9 cellular contexts compared by ENCODE assay signal in the genomic region with DNA sequence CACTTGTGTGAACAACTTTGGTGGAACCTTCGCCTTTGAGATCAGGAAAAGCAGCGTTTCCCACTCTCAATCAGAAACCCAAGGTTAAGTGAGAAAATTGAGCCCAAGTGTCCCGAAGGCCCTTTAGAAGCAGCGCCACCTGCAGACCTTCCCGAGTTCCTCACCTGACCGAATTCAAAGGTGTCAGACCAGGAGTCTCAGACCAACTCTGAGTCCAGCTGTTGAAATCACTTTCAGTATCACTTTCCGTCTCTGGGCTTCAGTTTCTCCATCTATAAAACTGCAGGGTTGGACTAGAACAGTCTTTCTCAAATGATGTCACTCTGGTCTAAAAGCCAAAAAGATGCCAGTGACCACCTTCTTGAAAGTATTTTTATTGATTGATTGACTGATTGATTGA. TPM values are rescaled to one million over a fixed set of nuclear protein-coding genes. Genes with fewer than 3 reads are reported as not detected.
A peak's percentile ranks its signal among the peaks of the same experiment; 100 is the strongest.
DNase-seq lines count a peak whose midpoint lies in the region; ATAC-seq and TF ChIP-seq lines count a peak whose summit lies in the region.
"Had no signal": no experiment of that assay in that cellular context is flagged by ENCODE, and none has a peak within 500 bp of the region (broad histone marks: within the 10 kb centered on the region; RNA-seq: fewer than 3 reads in every experiment).

No MANE protein-coding gene starts in this region.

- H3K9me2 ChIP-seq in Karpas-422 (replicated peaks; ENCODE audit: insufficient read depth, low read length) = no peaks in the 10 kb centered on the region

- H3K4me1 Mint-ChIP-seq in activated naive CD8-positive, alpha-beta T cell treated with anti-CD3 and anti-CD28 coated beads, Interleukin-2, amount 10 ng/mL, durations not matched to agents 7 days and 5 days = peaks cover 4% of the 10 kb centered on the region
- peaks cover 2% of the 10 kb centered on the region for H3K4me1 Mint-ChIP-seq in activated naive CD8-positive, alpha-beta T cell treated with anti-CD3 and anti-CD28 coated beads for 36 hours

- H3K36me3 ChIP-seq in H7 (replicated peaks; ENCODE audit: control insufficient read depth, insufficient read depth, low read length) (no peaks in the 10 kb centered on the region), Karpas-422 (ENCODE audit: insufficient read depth, low read length) (no peaks in the 10 kb centered on the region), adrenal gland (replicated peaks in 1 of 2) (no peaks in the 10 kb centered on the region)

- H4K20me1 ChIP-seq in Karpas-422 (ENCODE audit: insufficient read depth, low read depth, low read length) = no peaks in the 10 kb centered on the region

- H3K27ac Mint-ChIP-seq in activated naive CD8-positive, alpha-beta T cell treated with anti-CD3 and anti-CD28 coated beads, Interleukin-2, amount 10 ng/mL, durations not matched to agents 7 days and 5 days = no peak overlapping the region
- H3K27ac Mint-ChIP-seq in activated naive CD8-positive, alpha-beta T cell treated with anti-CD3 and anti-CD28 coated beads for 36 hours = no peak overlapping the region
- H3K27ac Mint-ChIP-seq: activated naive CD8-positive, alpha-beta T cell had no signal

- peak; percentile 47 for DNase-seq in activated naive CD8-positive, alpha-beta T cell treated with anti-CD3 and anti-CD28 coated beads, Interleukin-2, amount 10 ng/mL, durations not matched to agents 7 days and 5 days
- no peak for DNase-seq in activated naive CD8-positive, alpha-beta T cell treated with anti-CD3 and anti-CD28 coated beads for 36 hours
- DNase-seq in H7 (peak; percentile 83), Karpas-422 (peak; percentile 86), cerebellar cortex (ENCODE audit: low spot score) (peak; percentile 30), adrenal gland (no peak), cortex of kidney (lab: John Stamatoyannopoulos, UW) (no peak)
- peak; percentile 9 for DNase-seq in stimulated activated naive CD4-positive, alpha-beta T cell treated with Interleukin-2 at 50 U/mL for 16 hours (lab: John Stamatoyannopoulos, UW)

- intact Hi-C loops in adrenal gland (cut with DNase I) = no loop called here

- peak overlapping the region; percentile 25 for H3K9ac ChIP-seq in Karpas-422 (ENCODE audit: low read length)

- H3K4me3 Mint-ChIP-seq in activated naive CD8-positive, alpha-beta T cell treated with anti-CD3 and anti-CD28 coated beads, Interleukin-2, amount 10 ng/mL, durations not matched to agents 7 days and 5 days = no peak overlapping the region
- no peak overlapping the region for H3K4me3 Mint-ChIP-seq in activated naive CD8-positive, alpha-beta T cell treated with anti-CD3 and anti-CD28 coated beads for 36 hours
- H3K4me3 Mint-ChIP-seq: activated naive CD8-positive, alpha-beta T cell had no signal

- H3K4me2 ChIP-seq in Karpas-422 (ENCODE audit: low read depth, low read length, poor library complexity, severe bottlenecking) = peak overlapping the region; percentile 54

- H2AFZ ChIP-seq in Karpas-422 (ENCODE audit: low read length) = no peak overlapping the region

- POLR2A ChIA-PET in activated naive CD8-positive, alpha-beta T cell treated with anti-CD3 and anti-CD28 coated beads, Interleukin-2, amount 10 ng/mL, durations not matched to agents 7 days and 5 days (lab: Charles Lee) = no interaction called here

- H3K4me1 ChIP-seq in Karpas-422 (ENCODE audit: low read length) (peaks cover 50% of the 10 kb centered on the region), adrenal gland (replicated peaks in 1 of 2) (no peaks in the 10 kb centered on the region)

- H3K9me3 Mint-ChIP-seq in activated naive CD8-positive, alpha-beta T cell treated with anti-CD3 and anti-CD28 coated beads, Interleukin-2, amount 10 ng/mL, durations not matched to agents 7 days and 5 days = no peaks in the 10 kb centered on the region
- no peaks in the 10 kb centered on the region for H3K9me3 Mint-ChIP-seq in activated naive CD8-positive, alpha-beta T cell treated with anti-CD3 and anti-CD28 coated beads for 36 hours

- H3K9me3 ChIP-seq in Karpas-422 (ENCODE audit: low read length) (no peaks in the 10 kb centered on the region), adrenal gland (replicated peaks in 1 of 3) (no peaks in the 10 kb centered on the region)

- H3K27me3 Mint-ChIP-seq in activated naive CD8-positive, alpha-beta T cell treated with anti-CD3 and anti-CD28 coated beads, Interleukin-2, amount 10 ng/mL, durations not matched to agents 7 days and 5 days = no peaks in the 10 kb centered on the region
- H3K27me3 Mint-ChIP-seq in activated naive CD8-positive, alpha-beta T cell treated with anti-CD3 and anti-CD28 coated beads for 36 hours = no peaks in the 10 kb centered on the region
- H3K27me3 Mint-ChIP-seq: activated naive CD8-positive, alpha-beta T cell had no signal

- no peak for TF ChIP-seq POLR2A in adrenal gland (IDR thresholded peaks at IDR 0.05)

- H3K27ac ChIP-seq in Karpas-422 (ENCODE audit: low read length) = peak overlapping the region; percentile 67
- H3K27ac ChIP-seq in adrenal gland = no peak overlapping the region

- WGBS in adrenal gland, 4 donors = 50 to 63% (median 54%) methylated on average over 7 of the region's 7 CpGs

- H3K36me3 Mint-ChIP-seq in activated naive CD8-positive, alpha-beta T cell treated with anti-CD3 and anti-CD28 coated beads, Interleukin-2, amount 10 ng/mL, durations not matched to agents 7 days and 5 days = no peaks in the 10 kb centered on the region
- no peaks in the 10 kb centered on the region for H3K36me3 Mint-ChIP-seq in activated naive CD8-positive, alpha-beta T cell treated with anti-CD3 and anti-CD28 coated beads for 36 hours
- H3K36me3 Mint-ChIP-seq: activated naive CD8-positive, alpha-beta T cell had no signal

- no peak overlapping the region for H3K4me3 ChIP-seq in H7 (ENCODE audit: insufficient read depth, low read depth, low read length)
- no peak overlapping the region; the same call in 1 of the 2 replicates for H3K4me3 ChIP-seq in Karpas-422 (ENCODE audit: low read length)
- no peak overlapping the region for H3K4me3 ChIP-seq in adrenal gland

- peak in 1 of 6 experiments; percentile 14 for TF ChIP-seq CTCF in adrenal gland (IDR thresholded peaks at IDR 0.05)

- no peaks in the 10 kb centered on the region for H3K79me2 ChIP-seq in Karpas-422 (ENCODE audit: low read length)

- no peak for ATAC-seq in activated naive CD8-positive, alpha-beta T cell treated with anti-CD3 and anti-CD28 coated beads, Interleukin-2, amount 10 ng/mL, durations not matched to agents 7 days and 5 days (ENCODE audit: low read depth)

- H3K27me3 ChIP-seq in H7 (ENCODE audit: control insufficient read depth, insufficient read depth, low read length) (no peaks in the 10 kb centered on the region), Karpas-422 (ENCODE audit: low read length) (no peaks in the 10 kb centered on the region), adrenal gland (no peaks in the 10 kb centered on the region)

RNA-seq across cellular contexts. Expression of a gene that starts 31.7 kb away (rescaled TPM):
- total RNA-seq in activated naive CD8-positive, alpha-beta T cell treated with anti-CD3 and anti-CD28 coated beads, Interleukin-2, amount 10 ng/mL, durations not matched to agents 7 days and 5 days = 10 to 100 TPM; 63.1 to 67.9 TPM
- total RNA-seq in activated naive CD8-positive, alpha-beta T cell treated with anti-CD3 and anti-CD28 coated beads for 36 hours = 10 to 100 TPM; 79.5 to 82.0 TPM
- 151 and 170 TPM in 2 replicates for total RNA-seq in H7 (2014; rRNA removed; shearing (Covaris generic))
- total RNA-seq in Karpas-422 (2014; rRNA removed; shearing (Covaris generic); ENCODE audit: low replicate concordance) = 234 and 345 TPM in 2 replicates
- 100 to 1,000 TPM; 140 to 308 (median 230) TPM for total RNA-seq in adrenal gland
- 100 to 1,000 TPM in 2 of 3 donors, 10 to 100 TPM in 1; 83.3 to 324 (median 133) TPM for polyA plus RNA-seq in adrenal gland

Comparison
In these comparisons a context has a peak if more than half of its experiments do, and no peak if none do; other contexts are left out.
1. DNase-seq: peak in activated naive CD8-positive, alpha-beta T cell treated with anti-CD3 and anti-CD28 coated beads, Interleukin-2, amount 10 ng/mL, durations not matched to agents 7 days and 5 days (single experiment), H7 (single experiment), Karpas-422 (single experiment), cerebellar cortex (single experiment) and stimulated activated naive CD4-positive, alpha-beta T cell treated with Interleukin-2 at 50 U/mL for 16 hours (single experiment); none in activated naive CD8-positive, alpha-beta T cell treated with anti-CD3 and anti-CD28 coated beads for 36 hours (single experiment), adrenal gland (0 of 7) and cortex of kidney (single experiment).